Comparison of ENCODE assay signal across 18 cellular contexts in genomic region chr7:35736725-35737124, GRCh38. TPM values are rescaled to one million over a fixed set of nuclear protein-coding genes. Genes with fewer than 3 reads are reported as not detected.
DNase-seq lines count a peak whose midpoint lies in the region; ATAC-seq, FAIRE-seq and TF ChIP-seq lines count a peak whose summit lies in the region.
"Had no signal": no experiment of that assay in that cellular context is flagged by ENCODE, and none has a peak within 500 bp of the region (broad histone marks: within the 10 kb centered on the region; RNA-seq: fewer than 3 reads in every experiment).

No MANE protein-coding gene starts in this region.

- no peak overlapping the region for H3K27ac Mint-ChIP-seq in Calu3 (ENCODE audit: unreplicated experiment)
- no peak overlapping the region for H3K27ac Mint-ChIP-seq in activated CD8-positive, alpha-beta T cell treated with anti-CD3 and anti-CD28 coated beads, Interleukin-2, amount 10 ng/mL, durations not matched to agents 7 days and 5 days
- H3K27ac Mint-ChIP-seq: activated CD4-positive, alpha-beta memory T cell treated with anti-CD3 and anti-CD28 coated beads for 36 hours; activated naive CD8-positive, alpha-beta T cell treated with anti-CD3 and anti-CD28 coated beads for 36 hours; stimulated activated naive CD8-positive, alpha-beta T cell treated with anti-CD3 and anti-CD28 coated beads, Interleukin-15, amount 100 ng/mL, for 72 hours had no signal

- TF ChIP-seq RAD21 in HepG2 (CRISPR knock-in tag; IDR thresholded peaks at IDR 0.05) = no peak

- peaks cover 47% of the 10 kb centered on the region for H3K4me1 ChIP-seq in OCI-LY7 (ENCODE audit: insufficient read depth, low read length, poor library complexity, severe bottlenecking)
- H3K4me1 ChIP-seq in HepG2 (ENCODE audit: insufficient read depth, low read length) = peaks cover 59% of the 10 kb centered on the region

- H3K9me3 ChIP-seq in OCI-LY7 (ENCODE audit: low read length) (no peaks in the 10 kb centered on the region), HepG2 (ENCODE audit: low read length) (no peaks in the 10 kb centered on the region)

- POLR2A ChIA-PET in OCI-LY7 (lab: Charles Lee) = interaction anchor here (0.9 to 2.6 kb wide), 5 partner anchors 9 to 64 kb away, joined by 3 to 16 read pairs (median 9); partner anchors contain the start of gene SEPTIN7
- POLR2A ChIA-PET in HepG2 (lab: Yijun Ruan, JAX) = no interaction called here
- POLR2A ChIA-PET in activated CD8-positive, alpha-beta T cell treated with anti-CD3 and anti-CD28 coated beads, Interleukin-2, amount 10 ng/mL, durations not matched to agents 7 days and 5 days (lab: Charles Lee) = no interaction called here

- H3K27me3 ChIP-seq in HepG2 (ENCODE audit: control insufficient read depth in 1 of 2, insufficient read depth in 2 of 2, low read length in 2 of 2) = no peaks in the 10 kb centered on the region

- no peak overlapping the region for H3K27ac ChIP-seq in OCI-LY7 (ENCODE audit: low read depth, low read length, poor library complexity, severe bottlenecking)
- H3K27ac ChIP-seq in epithelial cell of prostate = peak overlapping the region; percentile 67
- H3K27ac ChIP-seq in HepG2 (ENCODE audit: extremely low read length, insufficient read depth, low read length) = no peak overlapping the region
- H3K27ac ChIP-seq: VCaP had no signal

- intact Hi-C loops in Calu3 (cut with micrococcal nuclease; ENCODE audit: unreplicated experiment) = no loop called here
- intact Hi-C loops in OCI-LY7 (cut with micrococcal nuclease; ENCODE audit: unreplicated experiment) = no loop called here
- intact Hi-C loops in HepG2 (cut with micrococcal nuclease; ENCODE audit: unreplicated experiment) = no loop called here

- no peaks in the 10 kb centered on the region for H3K9me2 ChIP-seq in OCI-LY7 (ENCODE audit: insufficient read depth, low read length)

- CTCF ChIA-PET in Calu3 (lab: Charles Lee) (interaction anchor here (0.6 kb wide), 1 partner anchor 26 kb away, joined by 5 read pairs; no protein-coding TSS in a partner anchor), OCI-LY7 (lab: Charles Lee; ENCODE audit: unreplicated experiment) (no interaction called here), HepG2 (lab: Yijun Ruan, JAX; ENCODE audit: low intra/inter-chr PET ratio, low total read pairs) (no interaction called here)
- CTCF ChIA-PET in activated CD8-positive, alpha-beta T cell treated with anti-CD3 and anti-CD28 coated beads, Interleukin-2, amount 10 ng/mL, durations not matched to agents 7 days and 5 days (lab: Charles Lee) = interaction anchor here (2.3 kb wide), 1 partner anchor 27 kb away, joined by 8 read pairs; no protein-coding TSS in a partner anchor

- H4K20me1 ChIP-seq in OCI-LY7 (ENCODE audit: insufficient read depth, low read length) (no peaks in the 10 kb centered on the region), HepG2 (ENCODE audit: insufficient read depth, low read length) (no peaks in the 10 kb centered on the region)

- no peak for FAIRE-seq in HepG2 (lab: Jason Lieb, UNC)

- H3K9ac ChIP-seq in HepG2 (ENCODE audit: insufficient read depth, low read depth, low read length) = no peak overlapping the region

- no peak for TF ChIP-seq CTCF in Calu3 (IDR thresholded peaks at IDR 0.05; ENCODE audit: unreplicated experiment)
- TF ChIP-seq CTCF in OCI-LY7 (conservative IDR thresholded peaks at IDR 0.05; ENCODE audit: low read length) = no peak
- TF ChIP-seq CTCF in HepG2 (CRISPR knock-in tag; IDR thresholded peaks at IDR 0.05) = no peak

- H3K27me3 Mint-ChIP-seq in Calu3 (ENCODE audit: unreplicated experiment) = peaks cover 13% of the 10 kb centered on the region
- H3K27me3 Mint-ChIP-seq in activated CD8-positive, alpha-beta T cell treated with anti-CD3 and anti-CD28 coated beads, Interleukin-2, amount 10 ng/mL, durations not matched to agents 7 days and 5 days (ENCODE audit: low read depth) = peaks cover 4% of the 10 kb centered on the region
- H3K27me3 Mint-ChIP-seq: activated naive CD8-positive, alpha-beta T cell treated with anti-CD3 and anti-CD28 coated beads for 36 hours; CD8-positive, alpha-beta memory T cell; stimulated activated naive CD8-positive, alpha-beta T cell treated with anti-CD3 and anti-CD28 coated beads, Interleukin-15, amount 100 ng/mL, for 72 hours had no signal

- H3K79me2 ChIP-seq in OCI-LY7 (ENCODE audit: insufficient read depth, low read depth, low read length) (no peaks in the 10 kb centered on the region), HepG2 (ENCODE audit: insufficient read depth, low read length) (no peaks in the 10 kb centered on the region)

- H3K36me3 ChIP-seq in OCI-LY7 (ENCODE audit: insufficient read depth, low read length) (no peaks in the 10 kb centered on the region), HepG2 (replicated peaks in 1 of 2; ENCODE audit: control insufficient read depth in 1 of 2, insufficient read depth in 2 of 2, low read length in 2 of 2) (no peaks in the 10 kb centered on the region)

- no peak for TF ChIP-seq POLR2A in HepG2 (IDR thresholded peaks at IDR 0.05; ENCODE audit: insufficient read depth in 1 of 2, low read depth in 2 of 2, low read length in 2 of 2)

- H3K9me3 Mint-ChIP-seq in Calu3 (ENCODE audit: low read depth, unreplicated experiment) = no peaks in the 10 kb centered on the region
- no peaks in the 10 kb centered on the region for H3K9me3 Mint-ChIP-seq in activated CD8-positive, alpha-beta T cell treated with anti-CD3 and anti-CD28 coated beads, Interleukin-2, amount 10 ng/mL, durations not matched to agents 7 days and 5 days (ENCODE audit: insufficient read depth)
- H3K9me3 Mint-ChIP-seq: CD8-positive, alpha-beta memory T cell had no signal

- peak overlapping the region; percentile 60 for H2AFZ ChIP-seq in OCI-LY7 (ENCODE audit: low read length)
- no peak overlapping the region for H2AFZ ChIP-seq in HepG2 (ENCODE audit: low read length)

- no peak overlapping the region for H3K4me2 ChIP-seq in OCI-LY7 (ENCODE audit: low read length)
- peak overlapping the region; percentile 20; the same call in 1 of the 2 replicates for H3K4me2 ChIP-seq in HepG2 (ENCODE audit: low read depth, low read length)

- DNase-seq in Calu3 = peak; percentile 19
- DNase-seq in OCI-LY7 (ENCODE audit: low spot score) = no peak
- peak; percentile 86 for DNase-seq in epithelial cell of prostate (ENCODE audit: low read depth, low spot score)
- peak; percentile 85 for DNase-seq in HepG2 (ENCODE audit: low spot score)
- no peak for DNase-seq in SKM-1 treated with dmso at 0.1 percent for 144 hours (lab: John Stamatoyannopoulos, UW; ENCODE audit: unreplicated experiment)
- no peak for DNase-seq in NCI-H748 (lab: John Stamatoyannopoulos, UW; ENCODE audit: unreplicated experiment)
- DNase-seq in activated CD8-positive, alpha-beta T cell treated with anti-CD3 and anti-CD28 coated beads, Interleukin-2, amount 10 ng/mL, durations not matched to agents 7 days and 5 days = no peak
- DNase-seq: activated CD4-positive, alpha-beta memory T cell treated with anti-CD3 and anti-CD28 coated beads for 36 hours; activated naive CD8-positive, alpha-beta T cell treated with anti-CD3 and anti-CD28 coated beads for 36 hours; CD8-positive, alpha-beta memory T cell; NCI-H2029 treated with DMSO at 0.1 percent for 48 hours; NCI-H526 treated with DMSO at 0.1 percent for 48 hours; stimulated activated CD4-positive, alpha-beta T cell treated with anti-CD3 and anti-CD28 coated beads, Interleukin-15, amount 100 ng/mL, for 24 hours; stimulated activated naive CD8-positive, alpha-beta T cell treated with anti-CD3 and anti-CD28 coated beads, Interleukin-15, amount 100 ng/mL, for 72 hours; SW 1271 had no signal

- no peaks in the 10 kb centered on the region for H3K36me3 Mint-ChIP-seq in Calu3 (ENCODE audit: insufficient read depth, unreplicated experiment)
- no peaks in the 10 kb centered on the region for H3K36me3 Mint-ChIP-seq in activated CD8-positive, alpha-beta T cell treated with anti-CD3 and anti-CD28 coated beads, Interleukin-2, amount 10 ng/mL, durations not matched to agents 7 days and 5 days (ENCODE audit: low read depth)
- H3K36me3 Mint-ChIP-seq: activated CD4-positive, alpha-beta memory T cell treated with anti-CD3 and anti-CD28 coated beads for 36 hours; activated naive CD8-positive, alpha-beta T cell treated with anti-CD3 and anti-CD28 coated beads for 36 hours; CD8-positive, alpha-beta memory T cell had no signal

- no peak overlapping the region for H3K4me3 Mint-ChIP-seq in Calu3 (ENCODE audit: low read depth, unreplicated experiment)
- H3K4me3 Mint-ChIP-seq in activated CD8-positive, alpha-beta T cell treated with anti-CD3 and anti-CD28 coated beads, Interleukin-2, amount 10 ng/mL, durations not matched to agents 7 days and 5 days = no peak overlapping the region
- H3K4me3 Mint-ChIP-seq: activated CD4-positive, alpha-beta memory T cell treated with anti-CD3 and anti-CD28 coated beads for 36 hours; activated naive CD8-positive, alpha-beta T cell treated with anti-CD3 and anti-CD28 coated beads for 36 hours; CD8-positive, alpha-beta memory T cell; stimulated activated naive CD8-positive, alpha-beta T cell treated with anti-CD3 and anti-CD28 coated beads, Interleukin-15, amount 100 ng/mL, for 72 hours had no signal

- ATAC-seq in HepG2 (peak; percentile 87), GM21526 (IDR thresholded peaks at IDR 0.05; ENCODE audit: low FRiP score, unreplicated experiment) (no peak)
- ATAC-seq in activated CD8-positive, alpha-beta T cell treated with anti-CD3 and anti-CD28 coated beads, Interleukin-2, amount 10 ng/mL, durations not matched to agents 7 days and 5 days = no peak
- ATAC-seq: Panc1; stimulated activated naive CD8-positive, alpha-beta T cell treated with anti-CD3 and anti-CD28 coated beads, Interleukin-15, amount 100 ng/mL, for 72 hours had no signal

- 10% methylated on average over 1 of the region's 1 CpG for WGBS in HepG2 (ENCODE audit: low lambda C conversion rate)

- in situ Hi-C loops in HepG2 (cut with HindIII; ENCODE audit: extremely low pct_ligation_motif_present, low pct_unique_long_range_greater_than_20kb) = no loop called here

- TF ChIP-seq EP300 in HepG2 (IDR thresholded peaks at IDR 0.05; ENCODE audit: low read depth in 2 of 2, low read length in 2 of 2) (peak in 1 of 2 experiments; percentile 71; a peak in 1 of 4 replicates), HepG2 (CRISPR knock-in tag; IDR thresholded peaks at IDR 0.05; ENCODE audit: borderline replicate concordance) (no peak)

- BruUV-seq in Calu3 (replicated peaks; lab: Mats Ljungman, UMichigan) (no TSS peak), OCI-LY7 (replicated peaks; lab: Mats Ljungman, UMichigan) (no TSS peak), HepG2 (replicated peaks; lab: Mats Ljungman, UMichigan) (no TSS peak)

- H3K4me3 ChIP-seq in OCI-LY7 (ENCODE audit: low read depth, low read length, poor library complexity, severe bottlenecking) = no peak overlapping the region
- H3K4me3 ChIP-seq in HepG2 (replicated peaks in 1 of 3; ENCODE audit: insufficient read depth in 1 of 3, low read depth in 2 of 3, low read length in 3 of 3) = no peak overlapping the region

- peaks cover 8% of the 10 kb centered on the region for H3K4me1 Mint-ChIP-seq in Calu3 (ENCODE audit: low read depth, unreplicated experiment)
- H3K4me1 Mint-ChIP-seq in activated CD8-positive, alpha-beta T cell treated with anti-CD3 and anti-CD28 coated beads, Interleukin-2, amount 10 ng/mL, durations not matched to agents 7 days and 5 days (ENCODE audit: low read depth) = no peaks in the 10 kb centered on the region
- H3K4me1 Mint-ChIP-seq: activated naive CD8-positive, alpha-beta T cell treated with anti-CD3 and anti-CD28 coated beads for 36 hours; stimulated activated naive CD8-positive, alpha-beta T cell treated with anti-CD3 and anti-CD28 coated beads, Interleukin-15, amount 100 ng/mL, for 72 hours had no signal

RNA-seq across cellular contexts. Expression of gene HERPUD2, which starts 41.8 kb away (rescaled TPM):
- total RNA-seq in Calu3 (2022) (37.5 and 42.7 TPM in 2 replicates), OCI-LY7 (2022) (20.6 and 26.4 TPM in 2 replicates), HepG2 (2016; rRNA removed; fragmentation: Illumina TruSeq; extraction: Trizol) (10.4 and 10.7 TPM in 2 replicates)
- 11.9 and 18.8 TPM in 2 replicates for total RNA-seq in OCI-LY7 (2014; rRNA removed; shearing (Covaris generic))
- total RNA-seq in HepG2 (2016; cell fraction: cytosol; rRNA removed; fragmentation: Illumina TruSeq; extraction: Trizol; ENCODE audit: low read depth) = 4.8 and 6.9 TPM in 2 replicates
- total RNA-seq in HepG2 (2016; cell fraction: insoluble cytoplasmic fraction; rRNA removed; fragmentation: Illumina TruSeq; extraction: Trizol) = 8.1 and 9.2 TPM in 2 replicates
- total RNA-seq in HepG2 (2016; cell fraction: membrane; rRNA removed; fragmentation: Illumina TruSeq; extraction: Trizol) = 8.7 and 11.4 TPM in 2 replicates
- total RNA-seq in HepG2 (2016; cell fraction: nucleus; rRNA removed; fragmentation: Illumina TruSeq; extraction: Trizol) = 7.9 and 9.8 TPM in 2 replicates
- 38.6 and 41.5 TPM in 2 replicates for polyA plus RNA-seq in HepG2 (2011; rRNA removed)
- polyA plus RNA-seq in HepG2 (2011; cell fraction: cytosol; rRNA removed) = 25.1 and 28.9 TPM in 2 replicates
- 15.1 and 15.2 TPM in 2 replicates for polyA plus RNA-seq in HepG2 (2011; cell fraction: nucleus; rRNA removed)
- polyA plus RNA-seq in HepG2 (2012) = 14.4 and 14.8 TPM in 2 replicates
- polyA plus RNA-seq in HepG2 (2016; cell fraction: cytosol; fragmentation: Illumina TruSeq; extraction: Trizol; ENCODE audit: low read depth) = 1.7 and 2.5 TPM in 2 replicates
- 11.0 and 11.1 TPM in 2 replicates for polyA plus RNA-seq in HepG2 (2016; cell fraction: insoluble cytoplasmic fraction; fragmentation: Illumina TruSeq; extraction: Trizol; ENCODE audit: low read depth)
- 5.4 and 5.8 TPM in 2 replicates for polyA plus RNA-seq in HepG2 (2016; cell fraction: membrane; fragmentation: Illumina TruSeq; extraction: Trizol; ENCODE audit: low read depth)
- 9.9 and 12.3 TPM in 2 replicates for polyA plus RNA-seq in HepG2 (2016; cell fraction: nucleus; fragmentation: Illumina TruSeq; extraction: Trizol; ENCODE audit: insufficient read depth, low read depth)
- 67.6 and 68.6 TPM in 2 replicates for polyA minus RNA-seq in HepG2 (2011; rRNA and poly(A)+ RNA removed; ENCODE audit: low replicate concordance)
- polyA minus RNA-seq in HepG2 (2011; cell fraction: cytosol; rRNA and poly(A)+ RNA removed) = 21.0 and 26.4 TPM in 2 replicates
- 38.2 and 43.6 TPM in 2 replicates for polyA minus RNA-seq in HepG2 (2011; cell fraction: nucleus; rRNA and poly(A)+ RNA removed)
- total RNA-seq in activated CD8-positive, alpha-beta T cell treated with anti-CD3 and anti-CD28 coated beads, Interleukin-2, amount 10 ng/mL, durations not matched to agents 7 days and 5 days = 10 to 100 TPM; 30.4 to 31.3 TPM

Comparison
In these comparisons a context has a peak if more than half of its experiments do, and no peak if none do; other contexts are left out.
1. DNase-seq: peak in Calu3 (single experiment), epithelial cell of prostate (single experiment) and HepG2 (single experiment); none in OCI-LY7 (single experiment), SKM-1 treated with dmso at 0.1 percent for 144 hours (single experiment), NCI-H748 (single experiment) and activated CD8-positive, alpha-beta T cell treated with anti-CD3 and anti-CD28 coated beads, Interleukin-2, amount 10 ng/mL, durations not matched to agents 7 days and 5 days (single experiment).
2. CTCF ChIA-PET loops: an anchor here in Calu3 (0.6 kb wide) and activated CD8-positive, alpha-beta T cell treated with anti-CD3 and anti-CD28 coated beads, Interleukin-2, amount 10 ng/mL, durations not matched to agents 7 days and 5 days (2.3 kb wide); none called in OCI-LY7 and HepG2.